Comparison of ENCODE assay signal across 10 cellular contexts in the genomic region with DNA sequence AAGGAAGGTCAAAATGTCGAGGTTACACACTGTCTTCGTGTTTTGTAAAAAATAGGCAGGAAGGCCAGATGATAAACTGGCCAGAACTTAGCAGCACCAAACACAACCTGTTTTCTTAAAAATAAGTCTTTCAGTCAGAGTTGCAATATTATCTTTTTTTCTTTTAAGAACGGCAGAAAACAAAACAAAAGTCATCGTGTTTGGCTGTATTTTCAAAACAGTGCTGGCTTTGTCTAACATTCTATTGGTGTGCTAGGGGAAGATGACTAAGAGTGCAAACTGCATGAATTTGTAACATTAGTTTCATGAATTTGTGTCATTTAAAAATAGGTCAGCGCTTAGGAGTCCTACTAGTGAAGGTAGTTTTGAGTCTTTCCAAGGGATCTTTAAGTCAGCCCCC. TPM values are rescaled to one million over a fixed set of nuclear protein-coding genes. Genes with fewer than 3 reads are reported as not detected.
A peak's percentile ranks its signal among the peaks of the same experiment; 100 is the strongest.
DNase-seq lines count a peak whose midpoint lies in the region; ATAC-seq and TF ChIP-seq lines count a peak whose summit lies in the region.
"Had no signal": no experiment of that assay in that cellular context is flagged by ENCODE, and none has a peak within 500 bp of the region (broad histone marks: within the 10 kb centered on the region; RNA-seq: fewer than 3 reads in every experiment).

No MANE protein-coding gene starts in this region.

- peaks cover 0 to 54% (median 0%) of the 10 kb centered on the region in 12 donors for H3K4me1 ChIP-seq in heart left ventricle
- peaks cover 3% of the 10 kb centered on the region for H3K4me1 ChIP-seq in effector memory CD4-positive, alpha-beta T cell (ENCODE audit: control insufficient read depth, insufficient read depth, low read length, poor library complexity, severe bottlenecking)
- no peaks in the 10 kb centered on the region for H3K4me1 ChIP-seq in upper lobe of right lung

- TF ChIP-seq POLR2A in heart left ventricle (IDR thresholded peaks at IDR 0.05) = no peak

- peak overlapping the region in 10 of 12 donors; percentile 55 to 81 (median 70) for H3K4me3 ChIP-seq in heart left ventricle
- H3K4me3 ChIP-seq in effector memory CD4-positive, alpha-beta T cell (ENCODE audit: insufficient read depth, low read depth, low read length, poor library complexity, severe bottlenecking) = peak overlapping the region; percentile 57
- peak overlapping the region; percentile 70 for H3K4me3 ChIP-seq in upper lobe of right lung
- H3K4me3 ChIP-seq: BLaER1 had no signal

- H3K27ac ChIP-seq in heart left ventricle (peak overlapping the region in 11 of 12 donors; percentile 36 to 92 (median 63)), upper lobe of right lung (peak overlapping the region; percentile 78)
- peak overlapping the region; percentile 48 for H3K27ac ChIP-seq in effector memory CD4-positive, alpha-beta T cell (ENCODE audit: insufficient read depth, low read length, poor library complexity, severe bottlenecking)
- H3K27ac ChIP-seq: BLaER1 had no signal

- no peak for TF ChIP-seq CTCF in heart left ventricle (IDR thresholded peaks at IDR 0.05)
- no peak for TF ChIP-seq CTCF in upper lobe of right lung (IDR thresholded peaks at IDR 0.05)

- H3K9me3 ChIP-seq in heart left ventricle = no peaks in the 10 kb centered on the region
- no peaks in the 10 kb centered on the region for H3K9me3 ChIP-seq in effector memory CD4-positive, alpha-beta T cell (ENCODE audit: control insufficient read depth, low read length)
- no peaks in the 10 kb centered on the region for H3K9me3 ChIP-seq in upper lobe of right lung
- H3K9me3 ChIP-seq: BLaER1 had no signal

- WGBS in heart left ventricle, 4 donors = 43 to 63% (median 55%) methylated on average over 5 of the region's 5 CpGs

- no peaks in the 10 kb centered on the region for H3K9me3 Mint-ChIP-seq in natural killer cell treated with Interleukin-12 subunit alpha and Interleukin-12 subunit beta and Interleukin-15 and Interleukin-18, amount 100 ng/mL, for 72 hours

- H3K27ac Mint-ChIP-seq in natural killer cell treated with Interleukin-12 subunit alpha and Interleukin-12 subunit beta and Interleukin-15 and Interleukin-18, amount 100 ng/mL, for 72 hours = peak overlapping the region; percentile 68 to 73

- H3K4me1 Mint-ChIP-seq in natural killer cell treated with Interleukin-12 subunit alpha and Interleukin-12 subunit beta and Interleukin-15 and Interleukin-18, amount 100 ng/mL, for 72 hours (ENCODE audit: low read depth in 2 of 2) = peaks cover 26 to 45% of the 10 kb centered on the region in 2 donors

- peaks cover 37% of the 10 kb centered on the region for H3K36me3 Mint-ChIP-seq in natural killer cell treated with Interleukin-12 subunit alpha and Interleukin-12 subunit beta and Interleukin-15 and Interleukin-18, amount 100 ng/mL, for 72 hours

- ATAC-seq in heart left ventricle = no peak
- ATAC-seq in natural killer cell treated with Interleukin-12 subunit alpha and Interleukin-12 subunit beta and Interleukin-15 and Interleukin-18, amount 100 ng/mL, for 72 hours = no peak
- no peak for ATAC-seq in upper lobe of right lung
- no peak for ATAC-seq in HG03469 (IDR thresholded peaks at IDR 0.05; ENCODE audit: unreplicated experiment)

- no peak for DNase-seq in heart left ventricle
- DNase-seq in cardiac septum (ENCODE audit: low spot score) = no peak
- no peak for DNase-seq in effector memory CD4-positive, alpha-beta T cell
- no peak for DNase-seq in natural killer cell treated with Interleukin-12 subunit alpha and Interleukin-12 subunit beta and Interleukin-15 and Interleukin-18, amount 100 ng/mL, for 72 hours (ENCODE audit: low spot score)
- DNase-seq in upper lobe of right lung = no peak
- DNase-seq in stimulated activated CD4-positive, alpha-beta T cell treated with anti-CD3 and anti-CD28 coated beads, Interleukin-12 subunit alpha, Interleukin-12 subunit beta, amount 100 ng/mL, for 4 hours = no peak
- no peak for DNase-seq in NCI-H1694 (lab: John Stamatoyannopoulos, UW)
- DNase-seq: NCI-H82 had no signal

- intact Hi-C loops in heart left ventricle (cut with DNase I) (loop anchor here in 3 of 10 donors (10.0 kb wide), 2 partner anchors 670 to 1470 kb away; no protein-coding TSS in a partner anchor), cardiac septum (cut with DNase I) (no loop called here), upper lobe of right lung (cut with DNase I) (no loop called here)

- peaks cover 0 to 21% (median 0%) of the 10 kb centered on the region in 9 donors for H3K36me3 ChIP-seq in heart left ventricle
- H3K36me3 ChIP-seq in effector memory CD4-positive, alpha-beta T cell (ENCODE audit: control insufficient read depth, insufficient read depth, low read length) = no peaks in the 10 kb centered on the region
- no peaks in the 10 kb centered on the region for H3K36me3 ChIP-seq in upper lobe of right lung
- H3K36me3 ChIP-seq: BLaER1 had no signal

- H3K4me3 Mint-ChIP-seq in natural killer cell treated with Interleukin-12 subunit alpha and Interleukin-12 subunit beta and Interleukin-15 and Interleukin-18, amount 100 ng/mL, for 72 hours = peak overlapping the region; percentile 80

- H3K27me3 Mint-ChIP-seq in natural killer cell treated with Interleukin-12 subunit alpha and Interleukin-12 subunit beta and Interleukin-15 and Interleukin-18, amount 100 ng/mL, for 72 hours = peaks cover 0 to 2% of the 10 kb centered on the region in 2 donors

- no peaks in the 10 kb centered on the region for H3K27me3 ChIP-seq in heart left ventricle
- H3K27me3 ChIP-seq in effector memory CD4-positive, alpha-beta T cell (replicated peaks; ENCODE audit: control insufficient read depth, insufficient read depth, low read length, poor library complexity, severe bottlenecking) = no peaks in the 10 kb centered on the region
- no peaks in the 10 kb centered on the region for H3K27me3 ChIP-seq in upper lobe of right lung

RNA-seq across cellular contexts. Expression of gene MAF, which starts 5.3 kb away (rescaled TPM):
- 10 to 100 TPM in 6 of 9 donors, 1 to 10 TPM in 3; 7.5 to 59.0 (median 13.2) TPM for total RNA-seq in heart left ventricle
- 1 to 10 TPM; 2.8 to 3.0 TPM for polyA plus RNA-seq in heart left ventricle
- 8.9 TPM for total RNA-seq in cardiac septum
- 10 to 100 TPM in 1 of 2 donors, 1 to 10 TPM in 1; 5.6 to 41.9 TPM for total RNA-seq in natural killer cell treated with Interleukin-12 subunit alpha and Interleukin-12 subunit beta and Interleukin-15 and Interleukin-18, amount 100 ng/mL, for 72 hours
- total RNA-seq in upper lobe of right lung = 66.4 TPM
